Comparison of ENCODE assay signal across 8 cellular contexts in the genomic region with DNA sequence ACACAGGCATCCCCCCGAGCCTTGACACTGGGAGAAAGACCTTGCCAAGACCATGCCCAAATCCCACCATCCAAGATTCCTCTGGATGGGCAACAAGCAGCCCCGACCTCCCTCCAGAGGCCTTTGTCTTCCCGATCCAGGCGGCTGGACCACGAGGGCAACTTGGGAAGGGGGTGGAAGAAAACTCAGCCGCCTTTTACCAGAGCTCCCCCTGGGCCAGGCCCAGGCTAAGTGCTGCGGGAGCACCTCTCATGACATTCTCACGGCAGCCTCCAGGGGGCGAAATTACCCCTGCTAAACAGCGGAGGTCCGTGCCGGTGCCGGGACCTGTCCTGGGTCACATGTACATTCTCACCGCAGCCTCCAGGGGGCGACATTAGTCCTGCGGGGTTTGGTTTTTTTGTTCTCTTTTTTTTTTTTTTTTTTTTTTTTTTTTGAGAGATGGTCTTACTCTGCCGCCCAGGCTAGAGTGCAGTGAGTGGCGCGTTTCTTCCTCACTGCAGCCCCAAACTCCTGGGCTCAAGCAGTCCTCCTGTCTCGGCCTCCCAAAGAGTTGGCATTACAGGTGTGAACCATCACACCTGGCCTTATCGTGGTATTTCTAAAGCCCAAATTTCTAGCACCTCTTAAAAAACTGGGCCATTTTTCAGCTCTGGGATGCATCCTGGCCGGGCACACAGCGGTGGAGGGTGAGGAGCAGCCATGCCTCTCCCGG. TPM values are rescaled to one million over a fixed set of nuclear protein-coding genes. Genes with fewer than 3 reads are reported as not detected.
DNase-seq lines count a peak whose midpoint lies in the region; ATAC-seq and TF ChIP-seq lines count a peak whose summit lies in the region.

No MANE protein-coding gene starts in this region.

- DNase-seq in DMS79 (lab: John Stamatoyannopoulos, UW), result peak; percentile 44
- DNase-seq in Karpas-422, result peak; percentile 99
- peak; percentile 95 for DNase-seq in RKO (ENCODE audit: low spot score)
- peak; percentile 91 for DNase-seq in activated T-helper 1 cell treated with Interleukin-2 at 50 U/mL for 16 hours (ENCODE audit: low read depth)
- DNase-seq in fibroblast of pulmonary artery (ENCODE audit: low read depth), result peak; percentile 96
- DNase-seq in stromal cell of bone marrow (ENCODE audit: low read depth), result peak; percentile 83

- TF ChIP-seq CTCF in fibroblast of pulmonary artery (IDR thresholded peaks at IDR 0.05; ENCODE audit: low read length, missing control alignments), result peak; percentile 94
- TF ChIP-seq CTCF in neural cell (IDR thresholded peaks at IDR 0.05; ENCODE audit: poor library complexity, severe bottlenecking), result peak; percentile 83

- no peak overlapping the region for H3K4me3 ChIP-seq in Karpas-422 (ENCODE audit: low read length)
- no peak overlapping the region for H3K4me3 ChIP-seq in fibroblast of pulmonary artery (replicated peaks; ENCODE audit: low read depth, low read length)
- H3K4me3 ChIP-seq in neural cell (ENCODE audit: low read length), result no peak overlapping the region

- H4K20me1 ChIP-seq in Karpas-422 (ENCODE audit: insufficient read depth, low read depth, low read length) (no peaks in the 10 kb centered on the region), neural cell (ENCODE audit: insufficient read depth) (no peaks in the 10 kb centered on the region)

- H3K9ac ChIP-seq in Karpas-422 (ENCODE audit: low read length) (peak overlapping the region; percentile 48; the same call in 1 of the 2 replicates), neural cell (ENCODE audit: low read length) (no peak overlapping the region)

- H3K4me1 ChIP-seq in Karpas-422 (ENCODE audit: low read length), result no peaks in the 10 kb centered on the region; the same call in 1 of the 2 replicates

- H3K4me2 ChIP-seq in Karpas-422 (ENCODE audit: low read depth, low read length, poor library complexity, severe bottlenecking) (no peak overlapping the region), neural cell (ENCODE audit: low read length) (no peak overlapping the region)

- H3K27me3 ChIP-seq in Karpas-422 (ENCODE audit: low read length), result no peaks in the 10 kb centered on the region
- H3K27me3 ChIP-seq in neural cell (ENCODE audit: insufficient read depth, low read depth, low read length), result no peaks in the 10 kb centered on the region

- H3K9me3 ChIP-seq in Karpas-422 (ENCODE audit: low read length) (no peaks in the 10 kb centered on the region), neural cell (ENCODE audit: low read length) (no peaks in the 10 kb centered on the region)

- peak; percentile 66 for ATAC-seq in GM21786 (IDR thresholded peaks at IDR 0.05; ENCODE audit: unreplicated experiment)

- no peaks in the 10 kb centered on the region; the same call in 1 of the 2 replicates for H3K36me3 ChIP-seq in Karpas-422 (ENCODE audit: insufficient read depth, low read length)
- H3K36me3 ChIP-seq in neural cell (ENCODE audit: insufficient read depth, low read length), result no peaks in the 10 kb centered on the region

- no peaks in the 10 kb centered on the region for H3K9me2 ChIP-seq in Karpas-422 (replicated peaks; ENCODE audit: insufficient read depth, low read length)
- no peaks in the 10 kb centered on the region for H3K9me2 ChIP-seq in neural cell (ENCODE audit: insufficient read depth, low read length)

- no peaks in the 10 kb centered on the region for H3F3A ChIP-seq in neural cell (ENCODE audit: insufficient read depth, low read length, poor library complexity, severe bottlenecking)

- peak; percentile 49 for TF ChIP-seq RAD21 in neural cell (conservative IDR thresholded peaks at IDR 0.05)

- H2AFZ ChIP-seq in Karpas-422 (ENCODE audit: low read length) (no peak overlapping the region), neural cell (ENCODE audit: low read depth, low read length) (no peak overlapping the region)

- H3K79me2 ChIP-seq in Karpas-422 (ENCODE audit: low read length) (no peaks in the 10 kb centered on the region), neural cell (replicated peaks; ENCODE audit: insufficient read depth, low read length) (no peaks in the 10 kb centered on the region)

- no peak for TF ChIP-seq EP300 in neural cell (conservative IDR thresholded peaks at IDR 0.05; ENCODE audit: poor library complexity, severe bottlenecking)

- no peak overlapping the region for H3K27ac ChIP-seq in Karpas-422 (ENCODE audit: low read length)
- no peak overlapping the region for H3K27ac ChIP-seq in neural cell (ENCODE audit: low read length)

TF ChIP-seq in neural cell, 6 proteins besides CTCF, POLR2A, EP300 and RAD21:
- TF ChIP-seq SMC3 (conservative IDR thresholded peaks at IDR 0.05; ENCODE audit: poor library complexity), result peak; percentile 64
- no peak for TF ChIP-seq EZH2 (IDR thresholded peaks at IDR 0.05; ENCODE audit: borderline replicate concordance, insufficient read depth, low read length, poor library complexity, severe bottlenecking)

RNA-seq across cellular contexts. Expression of gene RSPH6A, which starts 2.1 kb away (rescaled TPM):
- total RNA-seq in Karpas-422 (2014; rRNA removed; shearing (Covaris generic); ENCODE audit: low replicate concordance), result 0.25 TPM in 1 of 2 replicates, not detected in the other
- polyA plus RNA-seq in neural cell, result not detected in 2 replicates
- 0.46 TPM in 1 of 2 replicates, not detected in the other for polyA minus RNA-seq in neural cell

RNA-seq across cellular contexts. Expression of gene DMWD, which starts 24.5 kb away (rescaled TPM):
- 37.8 and 61.3 TPM in 2 replicates for total RNA-seq in Karpas-422 (2014; rRNA removed; shearing (Covaris generic); ENCODE audit: low replicate concordance)
- polyA plus RNA-seq in neural cell, result 20.4 and 28.5 TPM in 2 replicates
- polyA minus RNA-seq in neural cell, result 50.5 and 57.0 TPM in 2 replicates

RNA-seq across cellular contexts. Expression of gene DMPK, which starts 34.9 kb away (rescaled TPM):
- total RNA-seq in Karpas-422 (2014; rRNA removed; shearing (Covaris generic); ENCODE audit: low replicate concordance), result 11.5 and 33.7 TPM in 2 replicates
- polyA plus RNA-seq in neural cell, result 34.3 and 50.1 TPM in 2 replicates
- 16.1 and 23.4 TPM in 2 replicates for polyA minus RNA-seq in neural cell

RNA-seq across cellular contexts. Expression of gene SYMPK, which starts 45.8 kb away (rescaled TPM):
- 28.3 and 75.2 TPM in 2 replicates for total RNA-seq in Karpas-422 (2014; rRNA removed; shearing (Covaris generic); ENCODE audit: low replicate concordance)
- 22.2 and 33.9 TPM in 2 replicates for polyA plus RNA-seq in neural cell
- 35.5 and 41.9 TPM in 2 replicates for polyA minus RNA-seq in neural cell

RNA-seq across cellular contexts. Expression of gene FOXA3, which starts 47.0 kb away (rescaled TPM):
- 0.69 TPM in 1 of 2 replicates, not detected in the other for total RNA-seq in Karpas-422 (2014; rRNA removed; shearing (Covaris generic); ENCODE audit: low replicate concordance)
- not detected in 2 replicates for polyA plus RNA-seq in neural cell
- not detected in 2 replicates for polyA minus RNA-seq in neural cell

Comparison
In these comparisons a context has a peak if more than half of its experiments do, and no peak if none do; other contexts are left out.
1. DNase-seq: peak in every context shown above with its lines; median percentile 99 in Karpas-422; 96 in fibroblast of pulmonary artery; 95 in RKO; 91 in activated T-helper 1 cell treated with Interleukin-2 at 50 U/mL for 16 hours; 83 in stromal cell of bone marrow; 44 in DMS79.